In the genomic region with DNA sequence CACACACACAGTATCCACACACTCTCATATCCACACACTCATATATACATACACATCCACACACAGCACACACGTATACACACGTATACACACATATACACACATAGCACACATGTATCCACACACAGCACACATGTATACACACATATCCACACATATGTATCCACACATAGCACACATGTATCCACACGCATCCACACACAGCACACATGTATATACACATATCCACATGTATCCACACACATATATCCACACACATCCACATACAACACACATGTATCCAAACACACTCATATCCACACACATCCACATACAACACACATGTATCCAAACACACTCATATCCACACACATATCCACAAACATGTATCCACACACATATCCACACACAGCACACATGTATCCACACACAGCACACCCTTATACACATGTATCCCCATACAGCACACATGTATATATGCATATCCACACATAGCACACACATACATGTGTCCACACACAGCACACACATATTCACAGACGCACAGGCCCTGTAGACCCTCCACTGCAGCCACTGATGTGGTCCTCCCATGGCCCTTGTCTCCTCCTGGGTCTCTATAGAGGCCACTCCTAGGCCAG, we compare ENCODE assay signal across 1 cellular context.
A peak's percentile ranks its signal among the peaks of the same experiment; 100 is the strongest.
TF ChIP-seq lines count a peak whose summit lies in the region.

No MANE protein-coding gene starts in this region.

TF ChIP-seq in HepG2, 621 proteins besides CTCF, POLR2A, EP300 and RAD21 (continues in another document):
- TF ChIP-seq PRPF4 (IDR thresholded peaks at IDR 0.05; ENCODE audit: low read depth, low read length, poor library complexity, severe bottlenecking) (no peak), ZNF143 (CRISPR knock-in tag; IDR thresholded peaks at IDR 0.05) (no peak), HNRNPUL1 (IDR thresholded peaks at IDR 0.05; ENCODE audit: low read depth, low read length) (no peak), ZNF747 (CRISPR knock-in tag; IDR thresholded peaks at IDR 0.05; ENCODE audit: borderline replicate concordance) (no peak), SCMH1 (CRISPR knock-in tag; IDR thresholded peaks at IDR 0.05; ENCODE audit: borderline replicate concordance) (no peak), ZNF552 (CRISPR knock-in tag; IDR thresholded peaks at IDR 0.05; ENCODE audit: borderline replicate concordance) (no peak), PHB2 (IDR thresholded peaks at IDR 0.05; ENCODE audit: partially characterized antibody) (peak; percentile 98), ZNF83 (CRISPR knock-in tag; IDR thresholded peaks at IDR 0.05; ENCODE audit: borderline replicate concordance) (no peak), ZNF616 (CRISPR knock-in tag; IDR thresholded peaks at IDR 0.05; ENCODE audit: low read depth) (no peak), SP1 (IDR thresholded peaks at IDR 0.05) (peak; percentile 66), SP1 (CRISPR knock-in tag; IDR thresholded peaks at IDR 0.05) (no peak), NCOA5 (CRISPR knock-in tag; IDR thresholded peaks at IDR 0.05) (no peak), ZC3H4 (CRISPR knock-in tag; IDR thresholded peaks at IDR 0.05; ENCODE audit: borderline replicate concordance) (no peak), ZNF556 (CRISPR knock-in tag; IDR thresholded peaks at IDR 0.05; ENCODE audit: borderline replicate concordance) (no peak), RAD51 (IDR thresholded peaks at IDR 0.05; ENCODE audit: borderline replicate concordance) (peak; percentile 22; the same call in 1 of the 2 replicates), KDM5A (IDR thresholded peaks at IDR 0.05; ENCODE audit: borderline replicate concordance, low read length) (no peak), KDM2A (CRISPR knock-in tag; IDR thresholded peaks at IDR 0.05; ENCODE audit: borderline replicate concordance, low read depth) (no peak), ATF7 (IDR thresholded peaks at IDR 0.05) (0 out of 2 replicates have a peak, but pooled peaks have one; percentile 25), ATF7 (CRISPR knock-in tag; IDR thresholded peaks at IDR 0.05) (no peak), JUND (CRISPR knock-in tag; IDR thresholded peaks at IDR 0.05) (no peak), TBL1XR1 (IDR thresholded peaks at IDR 0.05; ENCODE audit: borderline replicate concordance, low read length, partially characterized antibody) (no peak), NFE2L1 (CRISPR knock-in tag; IDR thresholded peaks at IDR 0.05; ENCODE audit: borderline replicate concordance) (no peak), CENPX (CRISPR knock-in tag; IDR thresholded peaks at IDR 0.05) (no peak), TOPORS (CRISPR knock-in tag; IDR thresholded peaks at IDR 0.05) (no peak), TCF12 (IDR thresholded peaks at IDR 0.05) (no peak), TCF12 (CRISPR knock-in tag; IDR thresholded peaks at IDR 0.05) (no peak), ZNF777 (CRISPR knock-in tag; IDR thresholded peaks at IDR 0.05) (no peak), ZNF790 (CRISPR knock-in tag; IDR thresholded peaks at IDR 0.05; ENCODE audit: borderline replicate concordance) (no peak), ZSCAN30 (CRISPR knock-in tag; IDR thresholded peaks at IDR 0.05) (no peak), GLI4 (CRISPR knock-in tag; IDR thresholded peaks at IDR 0.05; ENCODE audit: borderline replicate concordance) (no peak), FOXK2 (IDR thresholded peaks at IDR 0.05) (0 out of 2 replicates have a peak, but pooled peaks have one; percentile 37), NFKBIZ (CRISPR knock-in tag; IDR thresholded peaks at IDR 0.05) (no peak), NFIC (IDR thresholded peaks at IDR 0.05; ENCODE audit: low read length) (no peak)
- TF ChIP-seq, protein P1, sequence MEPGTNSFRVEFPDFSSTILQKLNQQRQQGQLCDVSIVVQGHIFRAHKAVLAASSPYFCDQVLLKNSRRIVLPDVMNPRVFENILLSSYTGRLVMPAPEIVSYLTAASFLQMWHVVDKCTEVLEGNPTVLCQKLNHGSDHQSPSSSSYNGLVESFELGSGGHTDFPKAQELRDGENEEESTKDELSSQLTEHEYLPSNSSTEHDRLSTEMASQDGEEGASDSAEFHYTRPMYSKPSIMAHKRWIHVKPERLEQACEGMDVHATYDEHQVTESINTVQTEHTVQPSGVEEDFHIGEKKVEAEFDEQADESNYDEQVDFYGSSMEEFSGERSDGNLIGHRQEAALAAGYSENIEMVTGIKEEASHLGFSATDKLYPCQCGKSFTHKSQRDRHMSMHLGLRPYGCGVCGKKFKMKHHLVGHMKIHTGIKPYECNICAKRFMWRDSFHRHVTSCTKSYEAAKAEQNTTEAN (CRISPR knock-in tag; conservative IDR thresholded peaks at IDR 0.05) = no peak
- TF ChIP-seq, protein P2, sequence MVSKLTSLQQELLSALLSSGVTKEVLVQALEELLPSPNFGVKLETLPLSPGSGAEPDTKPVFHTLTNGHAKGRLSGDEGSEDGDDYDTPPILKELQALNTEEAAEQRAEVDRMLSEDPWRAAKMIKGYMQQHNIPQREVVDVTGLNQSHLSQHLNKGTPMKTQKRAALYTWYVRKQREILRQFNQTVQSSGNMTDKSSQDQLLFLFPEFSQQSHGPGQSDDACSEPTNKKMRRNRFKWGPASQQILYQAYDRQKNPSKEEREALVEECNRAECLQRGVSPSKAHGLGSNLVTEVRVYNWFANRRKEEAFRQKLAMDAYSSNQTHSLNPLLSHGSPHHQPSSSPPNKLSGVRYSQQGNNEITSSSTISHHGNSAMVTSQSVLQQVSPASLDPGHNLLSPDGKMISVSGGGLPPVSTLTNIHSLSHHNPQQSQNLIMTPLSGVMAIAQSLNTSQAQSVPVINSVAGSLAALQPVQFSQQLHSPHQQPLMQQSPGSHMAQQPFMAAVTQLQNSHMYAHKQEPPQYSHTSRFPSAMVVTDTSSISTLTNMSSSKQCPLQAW (CRISPR knock-in tag; IDR thresholded peaks at IDR 0.05) = no peak
- TF ChIP-seq, protein P3, sequence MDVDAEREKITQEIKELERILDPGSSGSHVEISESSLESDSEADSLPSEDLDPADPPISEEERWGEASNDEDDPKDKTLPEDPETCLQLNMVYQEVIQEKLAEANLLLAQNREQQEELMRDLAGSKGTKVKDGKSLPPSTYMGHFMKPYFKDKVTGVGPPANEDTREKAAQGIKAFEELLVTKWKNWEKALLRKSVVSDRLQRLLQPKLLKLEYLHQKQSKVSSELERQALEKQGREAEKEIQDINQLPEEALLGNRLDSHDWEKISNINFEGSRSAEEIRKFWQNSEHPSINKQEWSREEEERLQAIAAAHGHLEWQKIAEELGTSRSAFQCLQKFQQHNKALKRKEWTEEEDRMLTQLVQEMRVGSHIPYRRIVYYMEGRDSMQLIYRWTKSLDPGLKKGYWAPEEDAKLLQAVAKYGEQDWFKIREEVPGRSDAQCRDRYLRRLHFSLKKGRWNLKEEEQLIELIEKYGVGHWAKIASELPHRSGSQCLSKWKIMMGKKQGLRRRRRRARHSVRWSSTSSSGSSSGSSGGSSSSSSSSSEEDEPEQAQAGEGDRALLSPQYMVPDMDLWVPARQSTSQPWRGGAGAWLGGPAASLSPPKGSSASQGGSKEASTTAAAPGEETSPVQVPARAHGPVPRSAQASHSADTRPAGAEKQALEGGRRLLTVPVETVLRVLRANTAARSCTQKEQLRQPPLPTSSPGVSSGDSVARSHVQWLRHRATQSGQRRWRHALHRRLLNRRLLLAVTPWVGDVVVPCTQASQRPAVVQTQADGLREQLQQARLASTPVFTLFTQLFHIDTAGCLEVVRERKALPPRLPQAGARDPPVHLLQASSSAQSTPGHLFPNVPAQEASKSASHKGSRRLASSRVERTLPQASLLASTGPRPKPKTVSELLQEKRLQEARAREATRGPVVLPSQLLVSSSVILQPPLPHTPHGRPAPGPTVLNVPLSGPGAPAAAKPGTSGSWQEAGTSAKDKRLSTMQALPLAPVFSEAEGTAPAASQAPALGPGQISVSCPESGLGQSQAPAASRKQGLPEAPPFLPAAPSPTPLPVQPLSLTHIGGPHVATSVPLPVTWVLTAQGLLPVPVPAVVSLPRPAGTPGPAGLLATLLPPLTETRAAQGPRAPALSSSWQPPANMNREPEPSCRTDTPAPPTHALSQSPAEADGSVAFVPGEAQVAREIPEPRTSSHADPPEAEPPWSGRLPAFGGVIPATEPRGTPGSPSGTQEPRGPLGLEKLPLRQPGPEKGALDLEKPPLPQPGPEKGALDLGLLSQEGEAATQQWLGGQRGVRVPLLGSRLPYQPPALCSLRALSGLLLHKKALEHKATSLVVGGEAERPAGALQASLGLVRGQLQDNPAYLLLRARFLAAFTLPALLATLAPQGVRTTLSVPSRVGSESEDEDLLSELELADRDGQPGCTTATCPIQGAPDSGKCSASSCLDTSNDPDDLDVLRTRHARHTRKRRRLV (CRISPR knock-in tag; IDR thresholded peaks at IDR 0.05) = no peak
- TF ChIP-seq, protein P4, sequence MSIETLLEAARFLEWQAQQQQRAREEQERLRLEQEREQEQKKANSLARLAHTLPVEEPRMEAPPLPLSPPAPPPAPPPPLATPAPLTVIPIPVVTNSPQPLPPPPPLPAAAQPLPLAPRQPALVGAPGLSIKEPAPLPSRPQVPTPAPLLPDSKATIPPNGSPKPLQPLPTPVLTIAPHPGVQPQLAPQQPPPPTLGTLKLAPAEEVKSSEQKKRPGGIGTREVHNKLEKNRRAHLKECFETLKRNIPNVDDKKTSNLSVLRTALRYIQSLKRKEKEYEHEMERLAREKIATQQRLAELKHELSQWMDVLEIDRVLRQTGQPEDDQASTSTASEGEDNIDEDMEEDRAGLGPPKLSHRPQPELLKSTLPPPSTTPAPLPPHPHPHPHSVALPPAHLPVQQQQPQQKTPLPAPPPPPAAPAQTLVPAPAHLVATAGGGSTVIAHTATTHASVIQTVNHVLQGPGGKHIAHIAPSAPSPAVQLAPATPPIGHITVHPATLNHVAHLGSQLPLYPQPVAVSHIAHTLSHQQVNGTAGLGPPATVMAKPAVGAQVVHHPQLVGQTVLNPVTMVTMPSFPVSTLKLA (IDR thresholded peaks at IDR 0.05) = peak; percentile 99
- TF ChIP-seq, protein P5, sequence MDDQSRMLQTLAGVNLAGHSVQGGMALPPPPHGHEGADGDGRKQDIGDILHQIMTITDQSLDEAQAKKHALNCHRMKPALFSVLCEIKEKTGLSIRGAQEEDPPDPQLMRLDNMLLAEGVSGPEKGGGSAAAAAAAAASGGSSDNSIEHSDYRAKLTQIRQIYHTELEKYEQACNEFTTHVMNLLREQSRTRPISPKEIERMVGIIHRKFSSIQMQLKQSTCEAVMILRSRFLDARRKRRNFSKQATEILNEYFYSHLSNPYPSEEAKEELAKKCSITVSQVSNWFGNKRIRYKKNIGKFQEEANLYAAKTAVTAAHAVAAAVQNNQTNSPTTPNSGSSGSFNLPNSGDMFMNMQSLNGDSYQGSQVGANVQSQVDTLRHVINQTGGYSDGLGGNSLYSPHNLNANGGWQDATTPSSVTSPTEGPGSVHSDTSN (CRISPR knock-in tag; IDR thresholded peaks at IDR 0.05; ENCODE audit: borderline replicate concordance) = no peak
- TF ChIP-seq, protein P6, sequence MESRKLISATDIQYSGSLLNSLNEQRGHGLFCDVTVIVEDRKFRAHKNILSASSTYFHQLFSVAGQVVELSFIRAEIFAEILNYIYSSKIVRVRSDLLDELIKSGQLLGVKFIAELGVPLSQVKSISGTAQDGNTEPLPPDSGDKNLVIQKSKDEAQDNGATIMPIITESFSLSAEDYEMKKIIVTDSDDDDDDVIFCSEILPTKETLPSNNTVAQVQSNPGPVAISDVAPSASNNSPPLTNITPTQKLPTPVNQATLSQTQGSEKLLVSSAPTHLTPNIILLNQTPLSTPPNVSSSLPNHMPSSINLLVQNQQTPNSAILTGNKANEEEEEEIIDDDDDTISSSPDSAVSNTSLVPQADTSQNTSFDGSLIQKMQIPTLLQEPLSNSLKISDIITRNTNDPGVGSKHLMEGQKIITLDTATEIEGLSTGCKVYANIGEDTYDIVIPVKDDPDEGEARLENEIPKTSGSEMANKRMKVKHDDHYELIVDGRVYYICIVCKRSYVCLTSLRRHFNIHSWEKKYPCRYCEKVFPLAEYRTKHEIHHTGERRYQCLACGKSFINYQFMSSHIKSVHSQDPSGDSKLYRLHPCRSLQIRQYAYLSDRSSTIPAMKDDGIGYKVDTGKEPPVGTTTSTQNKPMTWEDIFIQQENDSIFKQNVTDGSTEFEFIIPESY (CRISPR knock-in tag; IDR thresholded peaks at IDR 0.05) = no peak
- TF ChIP-seq, protein P7, sequence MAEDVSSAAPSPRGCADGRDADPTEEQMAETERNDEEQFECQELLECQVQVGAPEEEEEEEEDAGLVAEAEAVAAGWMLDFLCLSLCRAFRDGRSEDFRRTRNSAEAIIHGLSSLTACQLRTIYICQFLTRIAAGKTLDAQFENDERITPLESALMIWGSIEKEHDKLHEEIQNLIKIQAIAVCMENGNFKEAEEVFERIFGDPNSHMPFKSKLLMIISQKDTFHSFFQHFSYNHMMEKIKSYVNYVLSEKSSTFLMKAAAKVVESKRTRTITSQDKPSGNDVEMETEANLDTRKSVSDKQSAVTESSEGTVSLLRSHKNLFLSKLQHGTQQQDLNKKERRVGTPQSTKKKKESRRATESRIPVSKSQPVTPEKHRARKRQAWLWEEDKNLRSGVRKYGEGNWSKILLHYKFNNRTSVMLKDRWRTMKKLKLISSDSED (CRISPR knock-in tag; IDR thresholded peaks at IDR 0.05) = no peak
- TF ChIP-seq, protein P8, sequence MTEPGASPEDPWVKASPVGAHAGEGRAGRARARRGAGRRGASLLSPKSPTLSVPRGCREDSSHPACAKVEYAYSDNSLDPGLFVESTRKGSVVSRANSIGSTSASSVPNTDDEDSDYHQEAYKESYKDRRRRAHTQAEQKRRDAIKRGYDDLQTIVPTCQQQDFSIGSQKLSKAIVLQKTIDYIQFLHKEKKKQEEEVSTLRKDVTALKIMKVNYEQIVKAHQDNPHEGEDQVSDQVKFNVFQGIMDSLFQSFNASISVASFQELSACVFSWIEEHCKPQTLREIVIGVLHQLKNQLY (CRISPR knock-in tag; IDR thresholded peaks at IDR 0.05) = no peak
- TF ChIP-seq, protein P9, sequence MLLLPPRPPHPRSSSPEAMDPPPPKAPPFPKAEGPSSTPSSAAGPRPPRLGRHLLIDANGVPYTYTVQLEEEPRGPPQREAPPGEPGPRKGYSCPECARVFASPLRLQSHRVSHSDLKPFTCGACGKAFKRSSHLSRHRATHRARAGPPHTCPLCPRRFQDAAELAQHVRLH (CRISPR knock-in tag; IDR thresholded peaks at IDR 0.05; ENCODE audit: borderline replicate concordance, low read depth) = no peak
- TF ChIP-seq, protein P10, sequence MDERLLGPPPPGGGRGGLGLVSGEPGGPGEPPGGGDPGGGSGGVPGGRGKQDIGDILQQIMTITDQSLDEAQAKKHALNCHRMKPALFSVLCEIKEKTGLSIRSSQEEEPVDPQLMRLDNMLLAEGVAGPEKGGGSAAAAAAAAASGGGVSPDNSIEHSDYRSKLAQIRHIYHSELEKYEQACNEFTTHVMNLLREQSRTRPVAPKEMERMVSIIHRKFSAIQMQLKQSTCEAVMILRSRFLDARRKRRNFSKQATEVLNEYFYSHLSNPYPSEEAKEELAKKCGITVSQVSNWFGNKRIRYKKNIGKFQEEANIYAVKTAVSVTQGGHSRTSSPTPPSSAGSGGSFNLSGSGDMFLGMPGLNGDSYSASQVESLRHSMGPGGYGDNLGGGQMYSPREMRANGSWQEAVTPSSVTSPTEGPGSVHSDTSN (CRISPR knock-in tag; IDR thresholded peaks at IDR 0.05) = no peak
- TF ChIP-seq, protein P11, sequence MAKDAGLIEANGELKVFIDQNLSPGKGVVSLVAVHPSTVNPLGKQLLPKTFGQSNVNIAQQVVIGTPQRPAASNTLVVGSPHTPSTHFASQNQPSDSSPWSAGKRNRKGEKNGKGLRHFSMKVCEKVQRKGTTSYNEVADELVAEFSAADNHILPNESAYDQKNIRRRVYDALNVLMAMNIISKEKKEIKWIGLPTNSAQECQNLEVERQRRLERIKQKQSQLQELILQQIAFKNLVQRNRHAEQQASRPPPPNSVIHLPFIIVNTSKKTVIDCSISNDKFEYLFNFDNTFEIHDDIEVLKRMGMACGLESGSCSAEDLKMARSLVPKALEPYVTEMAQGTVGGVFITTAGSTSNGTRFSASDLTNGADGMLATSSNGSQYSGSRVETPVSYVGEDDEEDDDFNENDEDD (CRISPR knock-in tag; IDR thresholded peaks at IDR 0.05; ENCODE audit: borderline replicate concordance) = no peak
